ENCODE assay signal across 27 cellular contexts in genomic region chr2:28063492-28063962, GRCh38.
DNase-seq lines count a peak whose midpoint lies in the region; ATAC-seq and TF ChIP-seq lines count a peak whose summit lies in the region.
"Had no signal": no experiment of that assay in that cellular context is flagged by ENCODE, and none has a peak within 500 bp of the region (broad histone marks: within the 10 kb centered on the region; RNA-seq: fewer than 3 reads in every experiment).

No MANE protein-coding gene starts in this region.

- peaks cover 18% of the 10 kb centered on the region for H3K4me1 Mint-ChIP-seq in activated CD8-positive, alpha-beta memory T cell treated with anti-CD3 and anti-CD28 coated beads, Interleukin-2, amount 10 ng/mL, durations not matched to agents 7 days and 5 days
- H3K4me1 Mint-ChIP-seq in activated CD8-positive, alpha-beta T cell treated with anti-CD3 and anti-CD28 coated beads, Interleukin-2, amount 10 ng/mL, durations not matched to agents 7 days and 5 days (ENCODE audit: low read depth), result peaks cover 6% of the 10 kb centered on the region

- H3K36me3 ChIP-seq in smooth muscle cell (ENCODE audit: low read depth), result no peaks in the 10 kb centered on the region
- H3K36me3 ChIP-seq: BLaER1, prostate gland, upper lobe of right lung had no signal

- H2AFZ ChIP-seq in smooth muscle cell (ENCODE audit: low read depth), result no peak overlapping the region

- POLR2A ChIA-PET in activated CD8-positive, alpha-beta T cell treated with anti-CD3 and anti-CD28 coated beads, Interleukin-2, amount 10 ng/mL, durations not matched to agents 7 days and 5 days (lab: Charles Lee), result interaction anchor here (0.6 kb wide), 1 partner anchor 177 kb away, joined by 3 read pairs; no protein-coding TSS in a partner anchor

- no peak overlapping the region for H3K9ac ChIP-seq in smooth muscle cell (ENCODE audit: low read depth)
- H3K9ac ChIP-seq: BLaER1 had no signal

- H3K79me2 ChIP-seq in smooth muscle cell (ENCODE audit: low read depth), result no peaks in the 10 kb centered on the region

- no peaks in the 10 kb centered on the region for H3K9me3 ChIP-seq in smooth muscle cell (replicated peaks; ENCODE audit: low read depth)
- H3K9me3 ChIP-seq: BLaER1, prostate gland, upper lobe of right lung had no signal

- no peak for DNase-seq in activated CD8-positive, alpha-beta memory T cell treated with anti-CD3 and anti-CD28 coated beads, Interleukin-2, amount 10 ng/mL, durations not matched to agents 7 days and 5 days
- no peak for DNase-seq in activated CD8-positive, alpha-beta memory T cell treated with anti-CD3 and anti-CD28 coated beads, Interleukin-2, amount 50 U/mL, for 48 hours
- peak; percentile 53 for DNase-seq in GM04504 (ENCODE audit: low read depth)
- no peak for DNase-seq in activated CD8-positive, alpha-beta T cell treated with anti-CD3 and anti-CD28 coated beads, Interleukin-2, amount 10 ng/mL, durations not matched to agents 7 days and 5 days
- DNase-seq in smooth muscle cell (lab: John Stamatoyannopoulos, UW; ENCODE audit: unreplicated experiment), result no peak
- no peak for DNase-seq in stimulated activated CD4-positive, alpha-beta T cell treated with anti-CD3 and anti-CD28 coated beads, Interleukin-2, amount 100 ng/mL, for 48 hours
- DNase-seq in NCI-H1436 (lab: John Stamatoyannopoulos, UW), result no peak
- DNase-seq: activated CD4-positive, alpha-beta T cell treated with anti-CD3 and anti-CD28 coated beads, Interleukin-2, amount 10 ng/mL, durations not matched to agents 7 days and 5 days; activated CD8-positive, alpha-beta memory T cell treated with anti-CD3 and anti-CD28 coated beads, Interleukin-2, amount 50 U/mL, for 4 hours; activated naive CD4-positive, alpha-beta T cell treated with Interleukin-2 at 50 U/mL for 16 hours; aorta; caudate nucleus; DMS79 treated with DMSO at 0.1 percent for 48 hours; head of caudate nucleus; NCI-H1105; NCI-H2029 treated with DMSO at 0.1 percent for 48 hours; NCI-H226; stimulated activated CD8-positive, alpha-beta memory T cell treated with anti-CD3 and anti-CD28 coated beads, Interleukin-4, amount 100 ng/mL, for 48 hours; substantia nigra; upper lobe of right lung had no signal

- H3K27ac ChIP-seq in smooth muscle cell (ENCODE audit: low read depth), result peak overlapping the region; percentile 19
- H3K27ac ChIP-seq: BLaER1, HL-60, prostate gland, upper lobe of right lung had no signal

- H3K4me3 Mint-ChIP-seq in activated CD8-positive, alpha-beta memory T cell treated with anti-CD3 and anti-CD28 coated beads, Interleukin-2, amount 10 ng/mL, durations not matched to agents 7 days and 5 days, result no peak overlapping the region
- no peak overlapping the region for H3K4me3 Mint-ChIP-seq in activated CD8-positive, alpha-beta T cell treated with anti-CD3 and anti-CD28 coated beads, Interleukin-2, amount 10 ng/mL, durations not matched to agents 7 days and 5 days
- H3K4me3 Mint-ChIP-seq: activated CD4-positive, alpha-beta T cell treated with anti-CD3 and anti-CD28 coated beads, Interleukin-2, amount 10 ng/mL, durations not matched to agents 7 days and 5 days; dendritic cell treated with granulocyte-macrophage colony-stimulating factor and Interleukin-4, amounts not matched to agents 40 ng/mL and 50 ng/mL, for 4 days had no signal

- peak; percentile 63 for ATAC-seq in activated CD8-positive, alpha-beta memory T cell treated with anti-CD3 and anti-CD28 coated beads, Interleukin-2, amount 10 ng/mL, durations not matched to agents 7 days and 5 days
- peak; percentile 44 for ATAC-seq in activated CD8-positive, alpha-beta T cell treated with anti-CD3 and anti-CD28 coated beads, Interleukin-2, amount 10 ng/mL, durations not matched to agents 7 days and 5 days
- no peak for ATAC-seq in HG02970 (IDR thresholded peaks at IDR 0.05; ENCODE audit: low FRiP score, unreplicated experiment)
- ATAC-seq: HCT116, HepG2, upper lobe of right lung had no signal

- CTCF ChIA-PET in activated CD8-positive, alpha-beta memory T cell treated with anti-CD3 and anti-CD28 coated beads, Interleukin-2, amount 10 ng/mL, durations not matched to agents 7 days and 5 days (lab: Charles Lee), result no interaction called here
- CTCF ChIA-PET in activated CD8-positive, alpha-beta T cell treated with anti-CD3 and anti-CD28 coated beads, Interleukin-2, amount 10 ng/mL, durations not matched to agents 7 days and 5 days (lab: Charles Lee), result interaction anchor here (1.0 kb wide), 1 partner anchor 11 kb away, joined by 3 read pairs; no protein-coding TSS in a partner anchor

- H3K27ac Mint-ChIP-seq in activated CD8-positive, alpha-beta memory T cell treated with anti-CD3 and anti-CD28 coated beads, Interleukin-2, amount 10 ng/mL, durations not matched to agents 7 days and 5 days, result peak overlapping the region; percentile 15
- H3K27ac Mint-ChIP-seq in activated CD8-positive, alpha-beta T cell treated with anti-CD3 and anti-CD28 coated beads, Interleukin-2, amount 10 ng/mL, durations not matched to agents 7 days and 5 days, result no peak overlapping the region
- H3K27ac Mint-ChIP-seq: activated CD4-positive, alpha-beta T cell treated with anti-CD3 and anti-CD28 coated beads, Interleukin-2, amount 10 ng/mL, durations not matched to agents 7 days and 5 days; dendritic cell treated with granulocyte-macrophage colony-stimulating factor and Interleukin-4, amounts not matched to agents 40 ng/mL and 50 ng/mL, for 4 days had no signal

- no peaks in the 10 kb centered on the region for H3K9me3 Mint-ChIP-seq in activated CD8-positive, alpha-beta memory T cell treated with anti-CD3 and anti-CD28 coated beads, Interleukin-2, amount 10 ng/mL, durations not matched to agents 7 days and 5 days (ENCODE audit: low read depth)
- peaks cover 3% of the 10 kb centered on the region for H3K9me3 Mint-ChIP-seq in activated CD8-positive, alpha-beta T cell treated with anti-CD3 and anti-CD28 coated beads, Interleukin-2, amount 10 ng/mL, durations not matched to agents 7 days and 5 days (ENCODE audit: insufficient read depth)
- H3K9me3 Mint-ChIP-seq: dendritic cell treated with granulocyte-macrophage colony-stimulating factor and Interleukin-4, amounts not matched to agents 40 ng/mL and 50 ng/mL, for 4 days had no signal

- no peaks in the 10 kb centered on the region for H4K20me1 ChIP-seq in smooth muscle cell (ENCODE audit: low read depth)
- H4K20me1 ChIP-seq: BLaER1 had no signal

- no peaks in the 10 kb centered on the region for H3K27me3 Mint-ChIP-seq in activated CD8-positive, alpha-beta memory T cell treated with anti-CD3 and anti-CD28 coated beads, Interleukin-2, amount 10 ng/mL, durations not matched to agents 7 days and 5 days
- H3K27me3 Mint-ChIP-seq in activated CD8-positive, alpha-beta T cell treated with anti-CD3 and anti-CD28 coated beads, Interleukin-2, amount 10 ng/mL, durations not matched to agents 7 days and 5 days (ENCODE audit: low read depth), result no peaks in the 10 kb centered on the region
- H3K27me3 Mint-ChIP-seq: activated CD4-positive, alpha-beta T cell treated with anti-CD3 and anti-CD28 coated beads, Interleukin-2, amount 10 ng/mL, durations not matched to agents 7 days and 5 days; dendritic cell treated with granulocyte-macrophage colony-stimulating factor and Interleukin-4, amounts not matched to agents 40 ng/mL and 50 ng/mL, for 4 days had no signal

- no peaks in the 10 kb centered on the region for H3F3A ChIP-seq in smooth muscle cell (ENCODE audit: low read depth)

- no peaks in the 10 kb centered on the region for H3K27me3 ChIP-seq in smooth muscle cell (ENCODE audit: low read depth)
- H3K27me3 ChIP-seq: BLaER1, upper lobe of right lung had no signal

- TF ChIP-seq CTCF in smooth muscle cell (IDR thresholded peaks at IDR 0.05; ENCODE audit: borderline replicate concordance, insufficient read depth, poor library complexity, severe bottlenecking), result no peak

- no peaks in the 10 kb centered on the region for H3K4me1 ChIP-seq in smooth muscle cell (ENCODE audit: low read depth)
- H3K4me1 ChIP-seq: BLaER1, prostate gland, upper lobe of right lung had no signal

- peaks cover 31% of the 10 kb centered on the region for H3K36me3 Mint-ChIP-seq in activated CD8-positive, alpha-beta memory T cell treated with anti-CD3 and anti-CD28 coated beads, Interleukin-2, amount 10 ng/mL, durations not matched to agents 7 days and 5 days
- H3K36me3 Mint-ChIP-seq in activated CD8-positive, alpha-beta T cell treated with anti-CD3 and anti-CD28 coated beads, Interleukin-2, amount 10 ng/mL, durations not matched to agents 7 days and 5 days (ENCODE audit: low read depth), result peaks cover 18% of the 10 kb centered on the region

- H3K4me2 ChIP-seq in smooth muscle cell, result no peak overlapping the region
- H3K4me2 ChIP-seq: BLaER1 had no signal

- H3K4me3 ChIP-seq in smooth muscle cell, result no peak overlapping the region
- H3K4me3 ChIP-seq: BLaER1, prostate gland, upper lobe of right lung had no signal
